8 cellular contexts compared by ENCODE assay signal in the genomic region with DNA sequence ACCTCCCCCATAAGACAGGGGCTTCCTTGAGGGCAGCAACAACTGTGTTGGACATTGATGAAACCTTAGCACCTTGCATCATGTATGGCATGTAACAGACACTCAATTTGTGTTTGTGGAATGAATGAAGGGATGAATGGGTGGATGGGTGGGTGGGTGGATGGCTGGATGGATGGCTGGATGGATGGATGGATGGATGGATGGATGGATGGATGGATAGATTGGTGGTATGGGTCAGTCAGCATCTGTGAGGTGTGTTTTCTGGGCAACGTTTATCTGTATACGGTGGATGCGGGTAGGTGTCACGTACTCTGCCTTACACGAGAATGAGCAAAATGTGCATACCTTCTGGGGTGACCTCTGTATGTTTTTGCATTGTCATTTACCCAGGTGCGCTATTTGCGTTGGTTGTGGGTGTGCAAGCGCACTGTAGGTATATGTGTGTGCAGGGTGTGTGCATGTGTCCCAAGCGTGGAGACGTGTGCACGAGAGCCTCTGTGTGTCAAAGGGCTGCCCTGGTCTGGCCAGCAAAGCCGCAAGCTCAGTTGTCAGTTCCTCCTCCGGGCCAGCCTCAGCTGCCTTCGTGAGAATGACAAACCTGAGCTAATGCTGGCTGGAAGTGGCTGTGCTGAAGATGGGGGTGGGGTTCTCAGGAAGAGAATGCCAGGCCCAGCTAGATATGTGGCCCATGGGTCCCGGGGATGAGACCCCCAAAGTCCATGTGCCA. TPM values are rescaled to one million over a fixed set of nuclear protein-coding genes. Genes with fewer than 3 reads are reported as not detected.
A peak's percentile ranks its signal among the peaks of the same experiment; 100 is the strongest.
DNase-seq lines count a peak whose midpoint lies in the region; ATAC-seq and TF ChIP-seq lines count a peak whose summit lies in the region.

No MANE protein-coding gene starts in this region.

- no peak for TF ChIP-seq EP300 in transverse colon (IDR thresholded peaks at IDR 0.05; ENCODE audit: low read depth)

- no peaks in the 10 kb centered on the region for H3K9me3 Mint-ChIP-seq in activated T-cell treated with anti-CD3 and anti-CD28 coated beads, Interleukin-2, amount 50 U/mL, for 4 hours
- no peaks in the 10 kb centered on the region for H3K9me3 Mint-ChIP-seq in activated CD8-positive, alpha-beta T cell treated with anti-CD3 and anti-CD28 coated beads, Interleukin-2, amount 10 ng/mL, durations not matched to agents 7 days and 5 days (ENCODE audit: insufficient read depth)

- CTCF ChIA-PET in activated CD8-positive, alpha-beta T cell treated with anti-CD3 and anti-CD28 coated beads, Interleukin-2, amount 10 ng/mL, durations not matched to agents 7 days and 5 days (lab: Charles Lee): interaction anchor here (0.9 to 2.5 kb wide), 7 partner anchors 23 to 108 kb away, joined by 3 to 9 read pairs (median 5); no protein-coding TSS in a partner anchor

- H3K9me3 ChIP-seq in transverse colon (no peaks in the 10 kb centered on the region), heart right ventricle (no peaks in the 10 kb centered on the region)

- H3K27ac Mint-ChIP-seq in activated CD8-positive, alpha-beta T cell treated with anti-CD3 and anti-CD28 coated beads, Interleukin-2, amount 10 ng/mL, durations not matched to agents 7 days and 5 days: peak overlapping the region; percentile 92

- in situ Hi-C loops in transverse colon (cut with MboI; ENCODE audit: low pct_ligation_motif_present in 1 of 4, low pct_unique_long_range_greater_than_20kb in 1 of 4, low sequenced_read_pairs in 3 of 4): loop anchor here in 1 of 4 donors (25.0 kb wide), 1 partner anchor 103 kb away; no protein-coding TSS in a partner anchor

- H3K27me3 ChIP-seq in transverse colon: no peaks in the 10 kb centered on the region
- peaks cover 0 to 11% (median 0%) of the 10 kb centered on the region in 7 donors for H3K27me3 ChIP-seq in heart right ventricle

- H3K4me1 ChIP-seq in transverse colon (peaks cover 3 to 32% (median 5%) of the 10 kb centered on the region in 4 donors), heart right ventricle (peaks cover 0 to 72% (median 23%) of the 10 kb centered on the region in 9 donors)

- no peak for ATAC-seq in activated T-cell treated with anti-CD3 and anti-CD28 coated beads, Interleukin-2, amount 50 U/mL, for 4 hours
- ATAC-seq in HG03432 (IDR thresholded peaks at IDR 0.05; ENCODE audit: unreplicated experiment): peak; percentile 32
- ATAC-seq in activated CD8-positive, alpha-beta T cell treated with anti-CD3 and anti-CD28 coated beads, Interleukin-2, amount 10 ng/mL, durations not matched to agents 7 days and 5 days: no peak
- no peak for ATAC-seq in heart right ventricle

- DNase-seq in activated T-cell treated with anti-CD3 and anti-CD28 coated beads, Interleukin-2, amount 50 U/mL, for 4 hours: no peak
- DNase-seq in activated T-cell treated with anti-CD3 and anti-CD28 coated beads for 4 hours: no peak
- DNase-seq in activated CD8-positive, alpha-beta T cell treated with anti-CD3 and anti-CD28 coated beads, Interleukin-2, amount 10 ng/mL, durations not matched to agents 7 days and 5 days: peak; percentile 31
- DNase-seq in transverse colon: no peak
- no peak for DNase-seq in stimulated activated CD4-positive, alpha-beta T cell treated with anti-CD3 and anti-CD28 coated beads, Interleukin-2, amount 100 ng/mL, for 24 hours
- no peak for DNase-seq in heart right ventricle
- DNase-seq in cerebellum (ENCODE audit: low spot score): no peak

- 60 to 73% methylated on average over 1 to 15 of the region's 15 CpGs for WGBS in transverse colon (ENCODE audit: low coverage in 1 of 2), 2 donors
- 88 to 91% methylated on average over 15 of the region's 15 CpGs for WGBS in heart right ventricle, 2 donors

- H3K4me3 ChIP-seq in transverse colon (no peak overlapping the region), heart right ventricle (peak overlapping the region in 1 of 10 donors; percentile 37)

- intact Hi-C loops in transverse colon (cut with DNase I; ENCODE audit: low total_unique reads): loop anchor here (5.0 kb wide), 1 partner anchor 108 kb away; no protein-coding TSS in a partner anchor
- intact Hi-C loops in heart right ventricle (cut with DNase I): loop anchor here in 7 of 10 donors (2.0 to 5.0 kb wide), 5 partner anchors 33 to 108 kb away; partner anchors contain the start of gene AIFM1 (in 1 of the 7)

- TF ChIP-seq CTCF in transverse colon (IDR thresholded peaks at IDR 0.05) (no peak), heart right ventricle (IDR thresholded peaks at IDR 0.05) (no peak)

- POLR2A ChIA-PET in activated CD8-positive, alpha-beta T cell treated with anti-CD3 and anti-CD28 coated beads, Interleukin-2, amount 10 ng/mL, durations not matched to agents 7 days and 5 days (lab: Charles Lee): interaction anchor here (0.5 kb wide), 1 partner anchor 8 kb away, joined by 3 read pairs; no protein-coding TSS in a partner anchor

- peak overlapping the region in 3 of 4 donors; percentile 4 to 59 (median 37) for H3K27ac ChIP-seq in transverse colon
- H3K27ac ChIP-seq in heart right ventricle: peak overlapping the region in 5 of 10 donors; percentile 22 to 85 (median 74)

- peak overlapping the region; percentile 78 for H3K4me3 Mint-ChIP-seq in activated T-cell treated with anti-CD3 and anti-CD28 coated beads, Interleukin-2, amount 50 U/mL, for 4 hours
- peak overlapping the region; percentile 79 for H3K4me3 Mint-ChIP-seq in activated CD8-positive, alpha-beta T cell treated with anti-CD3 and anti-CD28 coated beads, Interleukin-2, amount 10 ng/mL, durations not matched to agents 7 days and 5 days

- peaks cover 81% of the 10 kb centered on the region for H3K4me1 Mint-ChIP-seq in activated T-cell treated with anti-CD3 and anti-CD28 coated beads, Interleukin-2, amount 50 U/mL, for 4 hours (ENCODE audit: low read depth)
- peaks cover 79% of the 10 kb centered on the region for H3K4me1 Mint-ChIP-seq in activated CD8-positive, alpha-beta T cell treated with anti-CD3 and anti-CD28 coated beads, Interleukin-2, amount 10 ng/mL, durations not matched to agents 7 days and 5 days (ENCODE audit: low read depth)

- H3K36me3 ChIP-seq in transverse colon (no peaks in the 10 kb centered on the region), heart right ventricle (peaks cover 0 to 11% (median 0%) of the 10 kb centered on the region in 9 donors)

- no peaks in the 10 kb centered on the region for H3K36me3 Mint-ChIP-seq in activated T-cell treated with anti-CD3 and anti-CD28 coated beads, Interleukin-2, amount 50 U/mL, for 4 hours (ENCODE audit: insufficient read depth)
- H3K36me3 Mint-ChIP-seq in activated CD8-positive, alpha-beta T cell treated with anti-CD3 and anti-CD28 coated beads, Interleukin-2, amount 10 ng/mL, durations not matched to agents 7 days and 5 days (ENCODE audit: low read depth): peaks cover 44% of the 10 kb centered on the region

- H3K27me3 Mint-ChIP-seq in activated T-cell treated with anti-CD3 and anti-CD28 coated beads, Interleukin-2, amount 50 U/mL, for 4 hours (ENCODE audit: low read depth): no peaks in the 10 kb centered on the region
- H3K27me3 Mint-ChIP-seq in activated CD8-positive, alpha-beta T cell treated with anti-CD3 and anti-CD28 coated beads, Interleukin-2, amount 10 ng/mL, durations not matched to agents 7 days and 5 days (ENCODE audit: low read depth): no peaks in the 10 kb centered on the region

- no peak for TF ChIP-seq POLR2A in transverse colon (IDR thresholded peaks at IDR 0.05)

RNA-seq across cellular contexts. Expression of gene ELF4, which starts 26.5 kb away (rescaled TPM):
- 10 to 100 TPM; 22.7 to 26.5 (median 23.0) TPM for total RNA-seq in activated T-cell treated with anti-CD3 and anti-CD28 coated beads, Interleukin-2, amount 50 U/mL, for 4 hours
- total RNA-seq in activated CD8-positive, alpha-beta T cell treated with anti-CD3 and anti-CD28 coated beads, Interleukin-2, amount 10 ng/mL, durations not matched to agents 7 days and 5 days: 10 to 100 TPM; 38.2 to 39.0 TPM
- total RNA-seq in transverse colon (10 to 100 TPM; 20.1 to 56.1 (median 44.2) TPM), heart right ventricle (1 to 10 TPM; 1.8 to 8.6 (median 2.7) TPM), cerebellum (0.54 TPM)
- polyA plus RNA-seq in heart right ventricle: 1 to 10 TPM; 1.8 to 4.1 TPM
